In genomic region chr3:12809435-12809834, GRCh38 we compare ENCODE assay signal across 9 cellular contexts. TPM values are rescaled to one million over a fixed set of nuclear protein-coding genes. Genes with fewer than 3 reads are reported as not detected.
A peak's percentile ranks its signal among the peaks of the same experiment; 100 is the strongest.
DNase-seq lines count a peak whose midpoint lies in the region; ATAC-seq and TF ChIP-seq lines count a peak whose summit lies in the region.
"Had no signal": no experiment of that assay in that cellular context is flagged by ENCODE, and none has a peak within 500 bp of the region (broad histone marks: within the 10 kb centered on the region; RNA-seq: fewer than 3 reads in every experiment).

No MANE protein-coding gene starts in this region.

- H3K27me3 ChIP-seq in lower lobe of right lung (ENCODE audit: low read depth), result no peaks in the 10 kb centered on the region

- peaks cover 10% of the 10 kb centered on the region for H3K27me3 Mint-ChIP-seq in activated CD4-positive, alpha-beta T cell treated with anti-CD3 and anti-CD28 coated beads, Interleukin-2, amount 10 ng/mL, durations not matched to agents 24 days and 14 days

- H3K27ac Mint-ChIP-seq in activated CD4-positive, alpha-beta T cell treated with anti-CD3 and anti-CD28 coated beads, Interleukin-2, amount 10 ng/mL, durations not matched to agents 24 days and 14 days, result no peak overlapping the region

- ATAC-seq in lower lobe of right lung (peak in 1 of 2 donors; percentile 1), HG02885 (IDR thresholded peaks at IDR 0.05; ENCODE audit: poor library complexity, unreplicated experiment) (no peak), GM21528 (IDR thresholded peaks at IDR 0.05; ENCODE audit: low FRiP score, unreplicated experiment) (no peak), HG02840 (IDR thresholded peaks at IDR 0.05; ENCODE audit: low FRiP score, unreplicated experiment) (no peak)

- no peak for DNase-seq in activated CD4-positive, alpha-beta T cell treated with anti-CD3 and anti-CD28 coated beads, Interleukin-2, amount 10 ng/mL, durations not matched to agents 24 days and 14 days
- no peak for DNase-seq in activated CD4-positive, alpha-beta T cell treated with anti-CD3 and anti-CD28 coated beads for 48 hours
- DNase-seq in astrocyte of the spinal cord (ENCODE audit: low read depth, low spot score) (no peak), lower lobe of right lung (no peak), substantia nigra (lab: John Stamatoyannopoulos, UW) (no peak)

- H3K4me3 Mint-ChIP-seq in activated CD4-positive, alpha-beta T cell treated with anti-CD3 and anti-CD28 coated beads, Interleukin-2, amount 10 ng/mL, durations not matched to agents 24 days and 14 days, result peak overlapping the region; percentile 52

- H3K4me1 Mint-ChIP-seq in activated CD4-positive, alpha-beta T cell treated with anti-CD3 and anti-CD28 coated beads, Interleukin-2, amount 10 ng/mL, durations not matched to agents 24 days and 14 days, result peaks cover 7% of the 10 kb centered on the region

- H3K9me3 ChIP-seq in lower lobe of right lung, result no peaks in the 10 kb centered on the region

- H3K4me1 ChIP-seq in lower lobe of right lung, result peaks cover 8% of the 10 kb centered on the region

- intact Hi-C loops in activated CD4-positive, alpha-beta T cell treated with anti-CD3 and anti-CD28 coated beads, Interleukin-2, amount 10 ng/mL, durations not matched to agents 24 days and 14 days (cut with micrococcal nuclease), result no loop called here
- intact Hi-C loops in lower lobe of right lung (cut with DNase I), result no loop called here

- H3K27ac ChIP-seq in lower lobe of right lung, result peak overlapping the region; percentile 77
- peak overlapping the region; percentile 79 for H3K27ac ChIP-seq in substantia nigra (ENCODE audit: low read depth, low read length, poor library complexity, severe bottlenecking)

- no peaks in the 10 kb centered on the region for H3K9me3 Mint-ChIP-seq in activated CD4-positive, alpha-beta T cell treated with anti-CD3 and anti-CD28 coated beads, Interleukin-2, amount 10 ng/mL, durations not matched to agents 24 days and 14 days

- TF ChIP-seq CTCF in astrocyte of the spinal cord (IDR thresholded peaks at IDR 0.05; ENCODE audit: low read depth, low read length) (no peak), lower lobe of right lung (IDR thresholded peaks at IDR 0.05) (no peak)

- in situ Hi-C loops in astrocyte of the spinal cord (cut with HindIII; ENCODE audit: low sequenced_read_pairs), result no loop called here

- H3K36me3 ChIP-seq in lower lobe of right lung, result peaks cover 8% of the 10 kb centered on the region

- no peaks in the 10 kb centered on the region for H3K36me3 Mint-ChIP-seq in activated CD4-positive, alpha-beta T cell treated with anti-CD3 and anti-CD28 coated beads, Interleukin-2, amount 10 ng/mL, durations not matched to agents 24 days and 14 days (ENCODE audit: low read depth)

- H3K4me3 ChIP-seq in astrocyte of the spinal cord (ENCODE audit: low read depth, low read length) (peak overlapping the region; percentile 45), lower lobe of right lung (peak overlapping the region; percentile 69)

RNA-seq across cellular contexts. Expression of gene CAND2, which starts 13.0 kb away (rescaled TPM):
- 0.71 and 0.75 TPM in 2 replicates for total RNA-seq in activated CD4-positive, alpha-beta T cell treated with anti-CD3 and anti-CD28 coated beads, Interleukin-2, amount 10 ng/mL, durations not matched to agents 24 days and 14 days
- total RNA-seq in lower lobe of right lung, result 6.4 TPM

RNA-seq across cellular contexts. Expression of gene RPL32, which starts 31.9 kb away (rescaled TPM):
- total RNA-seq in activated CD4-positive, alpha-beta T cell treated with anti-CD3 and anti-CD28 coated beads, Interleukin-2, amount 10 ng/mL, durations not matched to agents 24 days and 14 days, result 2,085 and 2,113 TPM in 2 replicates
- 1,243 TPM for total RNA-seq in lower lobe of right lung

RNA-seq across cellular contexts. Expression of gene TMEM40, which starts 50.4 kb away (rescaled TPM):
- not detected in 2 replicates for total RNA-seq in activated CD4-positive, alpha-beta T cell treated with anti-CD3 and anti-CD28 coated beads, Interleukin-2, amount 10 ng/mL, durations not matched to agents 24 days and 14 days
- total RNA-seq in lower lobe of right lung, result 1.0 TPM
- total RNA-seq: omental fat pad had no signal
